Comparison of ENCODE assay signal across 17 cellular contexts in genomic region chr17:45923511-45924268, GRCh38. TPM values are rescaled to one million over a fixed set of nuclear protein-coding genes. Genes with fewer than 3 reads are reported as not detected.
A peak's percentile ranks its signal among the peaks of the same experiment; 100 is the strongest.
DNase-seq lines count a peak whose midpoint lies in the region; ATAC-seq and TF ChIP-seq lines count a peak whose summit lies in the region.
"Had no signal": no experiment of that assay in that cellular context is flagged by ENCODE, and none has a peak within 500 bp of the region (broad histone marks: within the 10 kb centered on the region; RNA-seq: fewer than 3 reads in every experiment).

No MANE protein-coding gene starts in this region.

- no peak for ATAC-seq in activated CD8-positive, alpha-beta T cell treated with anti-CD3 and anti-CD28 coated beads, Interleukin-2, amount 10 ng/mL, durations not matched to agents 7 days and 5 days
- ATAC-seq: Panc1, T-helper 17 cell had no signal

- TF ChIP-seq CTCF in fibroblast of villous mesenchyme (IDR thresholded peaks at IDR 0.05; ENCODE audit: insufficient read depth, low read depth, low read length), result no peak

- POLR2A ChIA-PET in activated CD8-positive, alpha-beta T cell treated with anti-CD3 and anti-CD28 coated beads, Interleukin-2, amount 10 ng/mL, durations not matched to agents 7 days and 5 days (lab: Charles Lee), result no interaction called here

- no peaks in the 10 kb centered on the region for H3K9me3 Mint-ChIP-seq in activated CD8-positive, alpha-beta T cell treated with anti-CD3 and anti-CD28 coated beads, Interleukin-2, amount 10 ng/mL, durations not matched to agents 7 days and 5 days (ENCODE audit: insufficient read depth)
- H3K9me3 Mint-ChIP-seq: activated CD4-positive, alpha-beta T cell treated with anti-CD3 and anti-CD28 coated beads, Interleukin-2, amount 10 ng/mL, durations not matched to agents 24 days and 14 days; central memory CD8-positive, alpha-beta T cell had no signal

- CTCF ChIA-PET in activated CD8-positive, alpha-beta T cell treated with anti-CD3 and anti-CD28 coated beads, Interleukin-2, amount 10 ng/mL, durations not matched to agents 7 days and 5 days (lab: Charles Lee), result no interaction called here

- H3K4me1 Mint-ChIP-seq in activated CD8-positive, alpha-beta T cell treated with anti-CD3 and anti-CD28 coated beads, Interleukin-2, amount 10 ng/mL, durations not matched to agents 7 days and 5 days (ENCODE audit: low read depth), result no peaks in the 10 kb centered on the region
- H3K4me1 Mint-ChIP-seq: activated CD4-positive, alpha-beta T cell treated with anti-CD3 and anti-CD28 coated beads, Interleukin-2, amount 10 ng/mL, durations not matched to agents 24 days and 14 days; activated naive CD8-positive, alpha-beta T cell treated with anti-CD3 and anti-CD28 coated beads for 36 hours; central memory CD8-positive, alpha-beta T cell had no signal

- no peak overlapping the region for H3K27ac Mint-ChIP-seq in activated CD8-positive, alpha-beta T cell treated with anti-CD3 and anti-CD28 coated beads, Interleukin-2, amount 10 ng/mL, durations not matched to agents 7 days and 5 days
- H3K27ac Mint-ChIP-seq: activated CD4-positive, alpha-beta T cell treated with anti-CD3 and anti-CD28 coated beads, Interleukin-2, amount 10 ng/mL, durations not matched to agents 24 days and 14 days; activated naive CD8-positive, alpha-beta T cell treated with anti-CD3 and anti-CD28 coated beads for 36 hours; T-helper 17 cell had no signal

- peak; percentile 52 for DNase-seq in DMS79 treated with DMSO at 0.1 percent for 48 hours (lab: John Stamatoyannopoulos, UW)
- no peak for DNase-seq in DMS79 (lab: John Stamatoyannopoulos, UW)
- DNase-seq in NCI-H526 treated with DMSO at 0.1 percent for 48 hours (lab: John Stamatoyannopoulos, UW), result peak; percentile 75
- peak; percentile 74 for DNase-seq in fibroblast of villous mesenchyme (ENCODE audit: low read depth)
- DNase-seq in skeletal muscle cell (ENCODE audit: low read depth), result peak; percentile 12
- no peak for DNase-seq in T1000 (lab: John Stamatoyannopoulos, UW)
- DNase-seq in retina, result no peak
- DNase-seq in activated CD8-positive, alpha-beta T cell treated with anti-CD3 and anti-CD28 coated beads, Interleukin-2, amount 10 ng/mL, durations not matched to agents 7 days and 5 days, result no peak
- DNase-seq: activated CD4-positive, alpha-beta T cell treated with anti-CD3 and anti-CD28 coated beads, Interleukin-2, amount 10 ng/mL, durations not matched to agents 24 days and 14 days; activated naive CD8-positive, alpha-beta T cell treated with anti-CD3 and anti-CD28 coated beads for 36 hours; head of caudate nucleus; NCI-H510A treated with DMSO at 0.1 percent for 48 hours; right cardiac atrium; stimulated activated CD4-positive, alpha-beta T cell treated with anti-CD3 and anti-CD28 coated beads, Interleukin-4, amount 100 ng/mL, for 1 hour; T-helper 17 cell had no signal

- H3K4me3 Mint-ChIP-seq in activated CD8-positive, alpha-beta T cell treated with anti-CD3 and anti-CD28 coated beads, Interleukin-2, amount 10 ng/mL, durations not matched to agents 7 days and 5 days, result no peak overlapping the region
- H3K4me3 Mint-ChIP-seq: activated CD4-positive, alpha-beta T cell treated with anti-CD3 and anti-CD28 coated beads, Interleukin-2, amount 10 ng/mL, durations not matched to agents 24 days and 14 days; activated naive CD8-positive, alpha-beta T cell treated with anti-CD3 and anti-CD28 coated beads for 36 hours; central memory CD8-positive, alpha-beta T cell; T-helper 17 cell had no signal

- H3K36me3 Mint-ChIP-seq in activated CD8-positive, alpha-beta T cell treated with anti-CD3 and anti-CD28 coated beads, Interleukin-2, amount 10 ng/mL, durations not matched to agents 7 days and 5 days (ENCODE audit: low read depth), result no peaks in the 10 kb centered on the region

- H3K4me3 ChIP-seq in fibroblast of villous mesenchyme (ENCODE audit: low read depth, low read length) (no peak overlapping the region), skeletal muscle cell (ENCODE audit: low read depth, low read length) (no peak overlapping the region)

- H3K27me3 Mint-ChIP-seq in activated CD8-positive, alpha-beta T cell treated with anti-CD3 and anti-CD28 coated beads, Interleukin-2, amount 10 ng/mL, durations not matched to agents 7 days and 5 days (ENCODE audit: low read depth), result no peaks in the 10 kb centered on the region
- H3K27me3 Mint-ChIP-seq: activated naive CD8-positive, alpha-beta T cell treated with anti-CD3 and anti-CD28 coated beads for 36 hours had no signal

RNA-seq across cellular contexts. Expression of gene MAPT, which starts 29.3 kb away (rescaled TPM):
- under 0.01 TPM in 1 of 2 replicates, not detected in the other for total RNA-seq in fibroblast of villous mesenchyme
- total RNA-seq in activated CD8-positive, alpha-beta T cell treated with anti-CD3 and anti-CD28 coated beads, Interleukin-2, amount 10 ng/mL, durations not matched to agents 7 days and 5 days, result under 1 TPM in 1 of 2 experiments, not detected in 1; 0.11 TPM

Comparison
In these comparisons a context has a peak if more than half of its experiments do, and no peak if none do; other contexts are left out.
1. DNase-seq: peak in DMS79 treated with DMSO at 0.1 percent for 48 hours (single experiment), NCI-H526 treated with DMSO at 0.1 percent for 48 hours (single experiment), fibroblast of villous mesenchyme (single experiment) and skeletal muscle cell (single experiment); none in DMS79 (single experiment), T1000 (single experiment), retina (single experiment) and activated CD8-positive, alpha-beta T cell treated with anti-CD3 and anti-CD28 coated beads, Interleukin-2, amount 10 ng/mL, durations not matched to agents 7 days and 5 days (single experiment).